In genomic region chr19:42268142-42268703, GRCh38 we compare ENCODE assay signal across 8 cellular contexts. TPM values are rescaled to one million over a fixed set of nuclear protein-coding genes. Genes with fewer than 3 reads are reported as not detected.
DNase-seq lines count a peak whose midpoint lies in the region; ATAC-seq, FAIRE-seq and TF ChIP-seq lines count a peak whose summit lies in the region.

No MANE protein-coding gene starts in this region.

- peak overlapping the region; percentile 99 for H2AFZ ChIP-seq in keratinocyte (ENCODE audit: control insufficient read depth, low read length)

- H3K4me3 ChIP-seq in AG09309 (ENCODE audit: control insufficient read depth, low read depth, low read length) (peak overlapping the region; percentile 92), keratinocyte (ENCODE audit: control insufficient read depth in 2 of 3, extremely low read depth in 1 of 3, insufficient read depth in 2 of 3, low read depth in 1 of 3, low read length in 3 of 3) (peak overlapping the region; percentile 59 to 89 (median 81))

- POLR2A ChIA-PET in activated B cell treated with CpG ODN at 0.5 μM for 24 hours (lab: Charles Lee) = interaction anchor here (0.5 to 1.4 kb wide), 4 partner anchors 12 to 136 kb away, joined by 3 to 7 read pairs (median 4); no protein-coding TSS in a partner anchor

- no peak for FAIRE-seq in keratinocyte (lab: Jason Lieb, UNC)

- H3K4me1 ChIP-seq in keratinocyte (ENCODE audit: control insufficient read depth, extremely low read depth, insufficient read depth, low read length) = peaks cover 25% of the 10 kb centered on the region

- H3K4me3 Mint-ChIP-seq in activated B cell treated with CpG ODN at 0.5 μM for 24 hours = no peak overlapping the region

- H3K27ac ChIP-seq in keratinocyte (ENCODE audit: control insufficient read depth, insufficient read depth, low read length) = peak overlapping the region; percentile 99

- no peaks in the 10 kb centered on the region for H3K9me3 Mint-ChIP-seq in activated B cell treated with CpG ODN at 0.5 μM for 24 hours

- no peaks in the 10 kb centered on the region for H3K27me3 Mint-ChIP-seq in activated B cell treated with CpG ODN at 0.5 μM for 24 hours

- H3K27ac Mint-ChIP-seq in activated B cell treated with CpG ODN at 0.5 μM for 24 hours = no peak overlapping the region

- peaks cover 6 to 10% of the 10 kb centered on the region in 2 experiments for H3K36me3 ChIP-seq in keratinocyte (ENCODE audit: control insufficient read depth in 2 of 2, extremely low read depth in 1 of 2, insufficient read depth in 2 of 2, low read length in 2 of 2)

- H3K4me2 ChIP-seq in keratinocyte (ENCODE audit: control insufficient read depth, extremely low read depth, insufficient read depth, low read depth, low read length) = peak overlapping the region; percentile 99

- no peaks in the 10 kb centered on the region for H3K9me1 ChIP-seq in keratinocyte (ENCODE audit: control insufficient read depth, extremely low read depth, insufficient read depth, low read length)

- dilution Hi-C loops in keratinocyte (cut with MboI; ENCODE audit: extremely low pct_ligation_motif_present, low sequenced_read_pairs) = no loop called here

- H3K9ac ChIP-seq in keratinocyte (ENCODE audit: control insufficient read depth, extremely low read depth, insufficient read depth, low read length) = peak overlapping the region; percentile 99

- DNase-seq in AG09309 (ENCODE audit: low read depth) (peak; percentile 98), NCI-H226 (peak; percentile 96), activated B cell treated with CpG ODN at 0.5 μM for 24 hours (peak; percentile 95), cerebellar cortex (ENCODE audit: low spot score) (peak; percentile 100), keratinocyte (ENCODE audit: low read depth, low spot score) (peak; percentile 95)
- DNase-seq in stimulated activated CD4-positive, alpha-beta T cell treated with anti-CD3 and anti-CD28 coated beads, Interleukin-12 subunit alpha, Interleukin-12 subunit beta, amount 100 ng/mL, for 48 hours (ENCODE audit: low read depth in 2 of 3, low spot score in 1 of 3) = peak; percentile 97 to 99 (median 98)

- ATAC-seq in GM19025 (IDR thresholded peaks at IDR 0.05; ENCODE audit: low read depth, unreplicated experiment) (peak; percentile 52), HG03196 (IDR thresholded peaks at IDR 0.05; ENCODE audit: unreplicated experiment) (peak; percentile 60), activated B cell treated with CpG ODN at 0.5 μM for 24 hours (ENCODE audit: low read depth) (peak; percentile 60)

- peaks cover 11% of the 10 kb centered on the region for H3K36me3 Mint-ChIP-seq in activated B cell treated with CpG ODN at 0.5 μM for 24 hours (ENCODE audit: low read depth)

- H3K4me1 Mint-ChIP-seq in activated B cell treated with CpG ODN at 0.5 μM for 24 hours = peaks cover 31% of the 10 kb centered on the region

- H3K27me3 ChIP-seq in keratinocyte (ENCODE audit: control insufficient read depth, extremely low read depth, insufficient read depth, low read length) = no peaks in the 10 kb centered on the region

- H3K79me2 ChIP-seq in keratinocyte (ENCODE audit: control insufficient read depth, insufficient read depth, low read length) = peaks cover 31% of the 10 kb centered on the region

- CTCF ChIA-PET in activated B cell treated with CpG ODN at 0.5 μM for 24 hours (lab: Charles Lee) = no interaction called here

- no peaks in the 10 kb centered on the region for H3K9me3 ChIP-seq in keratinocyte (ENCODE audit: control insufficient read depth, low read depth, low read length)

- H4K20me1 ChIP-seq in keratinocyte (ENCODE audit: control insufficient read depth, extremely low read depth, insufficient read depth, low read length) = no peaks in the 10 kb centered on the region

- intact Hi-C loops in activated B cell treated with CpG ODN at 0.5 μM for 24 hours (cut with micrococcal nuclease) = loop anchor here (1.0 kb wide), 6 partner anchors 13 to 48 kb away; partner anchors contain the start of genes ERF, PAFAH1B3, PRR19 and ZNF526

- no peak for TF ChIP-seq CTCF in AG09309 (IDR thresholded peaks at IDR 0.05; ENCODE audit: control insufficient read depth, insufficient read depth, low read depth, low read length, missing control alignments)
- no peak for TF ChIP-seq CTCF in activated B cell treated with CpG ODN at 0.5 μM for 24 hours (IDR thresholded peaks at IDR 0.05)
- no peak for TF ChIP-seq CTCF in keratinocyte (optimal IDR thresholded peaks at IDR 0.05 in 1 of 3, IDR thresholded peaks at IDR 0.05 in 1 of 3, conservative IDR thresholded peaks at IDR 0.05 in 1 of 3; ENCODE audit: extremely low read depth in 1 of 3, insufficient read depth in 2 of 3, low read length in 3 of 3)

RNA-seq across cellular contexts. Expression of gene CIC, which starts 0.8 kb away (rescaled TPM):
- total RNA-seq in activated B cell treated with CpG ODN at 0.5 μM for 24 hours = 85.4 and 96.5 TPM in 2 replicates
- polyA plus RNA-seq in keratinocyte = 3.1 to 11.1 TPM (median 3.8 TPM) in 3 replicates
- polyA plus RNA-seq in keratinocyte (2011; ENCODE audit: low read depth) = 9.9 TPM
- polyA plus RNA-seq in keratinocyte (2011; cell fraction: cytosol; rRNA removed) = 4.4 and 14.0 TPM in 2 replicates
- polyA plus RNA-seq in keratinocyte (2011; cell fraction: nucleus; rRNA removed) = 28.1 and 45.7 TPM in 2 replicates
- 15.4 and 37.6 TPM in 2 replicates for polyA plus RNA-seq in keratinocyte (2012; ENCODE audit: low replicate concordance)
- 4.7 to 38.8 TPM (median 5.7 TPM) in 3 replicates for polyA minus RNA-seq in keratinocyte
- polyA minus RNA-seq in keratinocyte (2011; cell fraction: cytosol; rRNA and poly(A)+ RNA removed) = 29.2 TPM
- polyA minus RNA-seq in keratinocyte (2011; cell fraction: nucleus; rRNA and poly(A)+ RNA removed) = 23.9 and 26.1 TPM in 2 replicates

RNA-seq across cellular contexts. Expression of gene ERF, which starts 13.3 kb away (rescaled TPM):
- 47.9 and 48.1 TPM in 2 replicates for total RNA-seq in activated B cell treated with CpG ODN at 0.5 μM for 24 hours
- 75.4 to 87.4 TPM (median 83.5 TPM) in 3 replicates for polyA plus RNA-seq in keratinocyte
- polyA plus RNA-seq in keratinocyte (2011; ENCODE audit: low read depth) = 10.1 TPM
- polyA plus RNA-seq in keratinocyte (2011; cell fraction: cytosol; rRNA removed) = 37.7 and 64.6 TPM in 2 replicates
- polyA plus RNA-seq in keratinocyte (2011; cell fraction: nucleus; rRNA removed) = 94.1 and 101 TPM in 2 replicates
- polyA plus RNA-seq in keratinocyte (2012; ENCODE audit: low replicate concordance) = 34.6 and 75.9 TPM in 2 replicates
- polyA minus RNA-seq in keratinocyte = 67.4 to 70.6 TPM (median 69.2 TPM) in 3 replicates
- polyA minus RNA-seq in keratinocyte (2011; cell fraction: cytosol; rRNA and poly(A)+ RNA removed) = 140 TPM
- polyA minus RNA-seq in keratinocyte (2011; cell fraction: nucleus; rRNA and poly(A)+ RNA removed) = 44.9 and 57.9 TPM in 2 replicates

RNA-seq across cellular contexts. Expression of gene GSK3A, which starts 25.8 kb away (rescaled TPM):
- 38.2 and 38.6 TPM in 2 replicates for total RNA-seq in activated B cell treated with CpG ODN at 0.5 μM for 24 hours
- 36.9 to 53.3 TPM (median 42.5 TPM) in 3 replicates for polyA plus RNA-seq in keratinocyte
- polyA plus RNA-seq in keratinocyte (2011; ENCODE audit: low read depth) = 14.4 TPM
- 38.4 and 45.5 TPM in 2 replicates for polyA plus RNA-seq in keratinocyte (2011; cell fraction: cytosol; rRNA removed)
- polyA plus RNA-seq in keratinocyte (2011; cell fraction: nucleus; rRNA removed) = 34.4 and 41.0 TPM in 2 replicates
- polyA plus RNA-seq in keratinocyte (2012; ENCODE audit: low replicate concordance) = 50.6 and 56.3 TPM in 2 replicates
- 30.4 to 77.1 TPM (median 45.8 TPM) in 3 replicates for polyA minus RNA-seq in keratinocyte
- polyA minus RNA-seq in keratinocyte (2011; cell fraction: cytosol; rRNA and poly(A)+ RNA removed) = 43.5 TPM
- 10.2 and 11.4 TPM in 2 replicates for polyA minus RNA-seq in keratinocyte (2011; cell fraction: nucleus; rRNA and poly(A)+ RNA removed)

RNA-seq across cellular contexts. Expression of gene PRR19, which starts 33.7 kb away (rescaled TPM):
- 0.20 and 0.33 TPM in 2 replicates for total RNA-seq in activated B cell treated with CpG ODN at 0.5 μM for 24 hours
- polyA plus RNA-seq in keratinocyte = 0.25 to 0.88 TPM (median 0.35 TPM) in 3 replicates
- 0.37 TPM for polyA plus RNA-seq in keratinocyte (2011; ENCODE audit: low read depth)
- 0.49 and 1.2 TPM in 2 replicates for polyA plus RNA-seq in keratinocyte (2011; cell fraction: cytosol; rRNA removed)
- 0.53 and 1.0 TPM in 2 replicates for polyA plus RNA-seq in keratinocyte (2011; cell fraction: nucleus; rRNA removed)
- polyA plus RNA-seq in keratinocyte (2012; ENCODE audit: low replicate concordance) = 0.45 and 1.4 TPM in 2 replicates
- 0.16 to 3.1 TPM (median 0.33 TPM) in 3 replicates for polyA minus RNA-seq in keratinocyte
- polyA minus RNA-seq in keratinocyte (2011; cell fraction: cytosol; rRNA and poly(A)+ RNA removed) = 3.1 TPM
- polyA minus RNA-seq in keratinocyte (2011; cell fraction: nucleus; rRNA and poly(A)+ RNA removed) = 0.42 and 0.93 TPM in 2 replicates

RNA-seq across cellular contexts. Expression of gene PAFAH1B3, which starts 34.2 kb away (rescaled TPM):
- total RNA-seq in activated B cell treated with CpG ODN at 0.5 μM for 24 hours = 22.7 and 25.9 TPM in 2 replicates
- polyA plus RNA-seq in keratinocyte = 27.6 to 55.4 TPM (median 28.3 TPM) in 3 replicates
- polyA plus RNA-seq in keratinocyte (2011; ENCODE audit: low read depth) = 15.2 TPM
- 20.5 and 36.8 TPM in 2 replicates for polyA plus RNA-seq in keratinocyte (2011; cell fraction: cytosol; rRNA removed)
- 11.3 and 22.4 TPM in 2 replicates for polyA plus RNA-seq in keratinocyte (2011; cell fraction: nucleus; rRNA removed)
- polyA plus RNA-seq in keratinocyte (2012; ENCODE audit: low replicate concordance) = 15.2 and 50.0 TPM in 2 replicates
- polyA minus RNA-seq in keratinocyte = 29.0 to 125 TPM (median 43.1 TPM) in 3 replicates
- polyA minus RNA-seq in keratinocyte (2011; cell fraction: cytosol; rRNA and poly(A)+ RNA removed) = 48.9 TPM
- 10.2 and 13.2 TPM in 2 replicates for polyA minus RNA-seq in keratinocyte (2011; cell fraction: nucleus; rRNA and poly(A)+ RNA removed)

Comparison
In these comparisons a context has a peak if more than half of its experiments do, and no peak if none do; other contexts are left out.
1. Peak in every context shown above with its lines: DNase-seq, ATAC-seq, H3K4me3 ChIP-seq and H3K27ac ChIP-seq.